34 cellular contexts compared by ENCODE assay signal in genomic region chr20:43119720-43120119, GRCh38.
"Had no signal": no experiment of that assay in that cellular context is flagged by ENCODE, and none has a peak within 500 bp of the region (broad histone marks: within the 10 kb centered on the region; RNA-seq: fewer than 3 reads in every experiment).

No MANE protein-coding gene starts in this region.

- H3K4me2 ChIP-seq: KMS-11 had no signal

- DNase-seq: Karpas-422, Kasumi-1, MG63, MV-4-11, NCI-H1048, NCI-H1092, NCI-H1092 treated with DMSO at 0.1 percent for 48 hours, NCI-H1105, NCI-H1105 treated with DMSO at 0.1 percent for 48 hours, NCI-H1417, NCI-H1417 treated with DMSO at 0.1 percent for 48 hours, NCI-H1436, NCI-H1436 treated with DMSO at 0.1 percent for 48 hours, NCI-H146, NCI-H1694, NCI-H1694 treated with DMSO at 0.1 percent for 48 hours, NCI-H187, NCI-H187 treated with DMSO at 0.1 percent for 48 hours, NCI-H1930, NCI-H2029, NCI-H2029 treated with DMSO at 0.1 percent for 48 hours, NCI-H2081, NCI-H2081 treated with DMSO at 0.1 percent for 48 hours, NCI-H2107, NCI-H2171, NCI-H2171 treated with DMSO at 0.1 percent for 48 hours, NCI-H2227 treated with DMSO at 0.1 percent for 48 hours, NCI-H226, NCI-H345, NCI-H446, NCI-H446 treated with DMSO at 0.1 percent for 48 hours, NCI-H510A, NCI-H510A treated with DMSO at 0.1 percent for 48 hours had no signal

- H3K27me3 ChIP-seq: MG63 had no signal

- H3K9ac ChIP-seq: KMS-11 had no signal

- H3K36me3 ChIP-seq: MG63 had no signal

- H3K27ac ChIP-seq: KMS-11 had no signal

- H3K9me3 ChIP-seq: MG63 had no signal

- H3K4me3 ChIP-seq: MG63 had no signal
